8 cellular contexts compared by ENCODE assay signal in the genomic region with DNA sequence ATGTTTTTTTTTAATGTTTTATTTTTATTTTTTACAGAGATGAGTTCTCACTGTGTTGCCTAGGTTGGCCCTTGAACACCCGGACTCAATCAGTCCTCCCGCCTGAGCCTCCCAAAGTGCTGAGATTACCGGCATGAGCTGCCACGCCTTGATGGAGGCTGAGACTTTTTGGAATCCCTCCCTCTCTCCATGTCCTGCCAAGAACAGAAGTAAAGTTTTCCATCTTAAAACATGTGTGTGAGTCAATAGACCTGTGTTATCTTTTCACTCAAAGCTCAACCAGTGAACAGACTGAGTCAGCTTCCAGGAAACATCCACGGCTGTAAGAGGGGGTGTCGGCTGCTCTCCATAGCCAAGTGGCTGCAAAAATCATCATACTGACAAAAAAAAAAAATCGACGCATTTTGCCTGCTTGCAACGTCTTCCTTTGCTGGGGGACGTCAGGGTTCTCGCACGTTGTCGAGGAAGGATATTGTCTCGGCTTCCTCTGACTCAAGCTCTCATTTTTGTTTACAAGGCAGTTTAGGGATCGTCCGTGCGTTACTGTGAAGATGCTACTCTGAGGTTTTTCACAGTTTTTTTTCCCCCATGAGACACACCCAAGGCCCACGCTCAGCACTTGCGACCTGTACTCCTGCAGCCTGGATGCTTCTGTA. TPM values are rescaled to one million over a fixed set of nuclear protein-coding genes. Genes with fewer than 3 reads are reported as not detected.
DNase-seq lines count a peak whose midpoint lies in the region; ATAC-seq and TF ChIP-seq lines count a peak whose summit lies in the region.

No MANE protein-coding gene starts in this region.

- TF ChIP-seq EP300 in stomach (IDR thresholded peaks at IDR 0.05): no peak

- H3K9me3 ChIP-seq in stomach: no peaks in the 10 kb centered on the region

- peak overlapping the region; percentile 55 for H3K27ac Mint-ChIP-seq in memory B cell

- peaks cover 14% of the 10 kb centered on the region for H3K36me3 Mint-ChIP-seq in memory B cell

- peak overlapping the region in 4 of 5 donors; percentile 20 to 51 (median 34) for H3K27ac ChIP-seq in stomach

- H3K27me3 Mint-ChIP-seq in memory B cell: no peaks in the 10 kb centered on the region

- no peak overlapping the region for H3K4me3 ChIP-seq in stomach

- peaks cover 0 to 24% (median 6%) of the 10 kb centered on the region in 4 donors for H3K4me1 ChIP-seq in stomach

- DNase-seq in NK-92 treated with Interleukin-12 subunit alpha and Interleukin-12 subunit beta, amount 100 ng/mL, for 24 hours (lab: John Stamatoyannopoulos, UW): peak; percentile 51
- DNase-seq in NK-92 (lab: John Stamatoyannopoulos, UW; ENCODE audit: unreplicated experiment) (no peak), memory B cell (ENCODE audit: low spot score in 2 of 2) (peak in 1 of 2 donors; percentile 10), stomach (peak; percentile 21), NCI-H2029 treated with DMSO at 0.1 percent for 48 hours (lab: John Stamatoyannopoulos, UW) (no peak)
- peak; percentile 46 for DNase-seq in activated naive CD8-positive, alpha-beta T cell treated with anti-CD3 and anti-CD28 coated beads, Interleukin-2, amount 50 U/mL, for 16 hours (ENCODE audit: low read depth, low spot score)

- ATAC-seq in memory B cell (ENCODE audit: low read depth) (peak; percentile 20), HG03460 (IDR thresholded peaks at IDR 0.05; ENCODE audit: unreplicated experiment) (no peak), HG03196 (IDR thresholded peaks at IDR 0.05; ENCODE audit: unreplicated experiment) (no peak)

- TF ChIP-seq POLR2A in stomach (IDR thresholded peaks at IDR 0.05): no peak

- no peak overlapping the region for H3K4me3 Mint-ChIP-seq in memory B cell

- peaks cover 34% of the 10 kb centered on the region for H3K4me1 Mint-ChIP-seq in memory B cell

- 45 to 63% (median 52%) methylated on average over 19 of the region's 19 CpGs for WGBS in stomach, 5 donors

- no peaks in the 10 kb centered on the region for H3K9me3 Mint-ChIP-seq in memory B cell

- H3K27me3 ChIP-seq in stomach: peaks cover 0 to 41% (median 13%) of the 10 kb centered on the region in 3 donors

- intact Hi-C loops in stomach (cut with DNase I; ENCODE audit: low total_unique reads): loop anchor here (10.0 kb wide), 1 partner anchor 112 kb away; no protein-coding TSS in a partner anchor

- H3K36me3 ChIP-seq in stomach: peaks cover 0 to 7% (median 0%) of the 10 kb centered on the region in 4 donors

- no peak for TF ChIP-seq CTCF in stomach (IDR thresholded peaks at IDR 0.05)

RNA-seq across cellular contexts. Expression of a gene that starts 10.0 kb away (rescaled TPM):
- 10 to 100 TPM in 3 of 5 donors, 1 to 10 TPM in 2; 5.8 to 45.8 (median 14.0) TPM for total RNA-seq in stomach
- polyA plus RNA-seq in stomach: 10 to 100 TPM; 14.9 to 29.3 (median 24.4) TPM

Comparison
In these comparisons a context has a peak if more than half of its experiments do, and no peak if none do; other contexts are left out.
1. DNase-seq: peak in NK-92 treated with Interleukin-12 subunit alpha and Interleukin-12 subunit beta, amount 100 ng/mL, for 24 hours (single experiment), activated naive CD8-positive, alpha-beta T cell treated with anti-CD3 and anti-CD28 coated beads, Interleukin-2, amount 50 U/mL, for 16 hours (single experiment) and stomach (single experiment); none in NK-92 (single experiment) and NCI-H2029 treated with DMSO at 0.1 percent for 48 hours (single experiment).